Comparison of ENCODE assay signal across 25 cellular contexts in genomic region chr9:121689461-121690157, GRCh38. TPM values are rescaled to one million over a fixed set of nuclear protein-coding genes. Genes with fewer than 3 reads are reported as not detected.
"Had no signal": no experiment of that assay in that cellular context is flagged by ENCODE, and none has a peak within 500 bp of the region (broad histone marks: within the 10 kb centered on the region; RNA-seq: fewer than 3 reads in every experiment).

No MANE protein-coding gene starts in this region.

- ATAC-seq: activated CD8-positive, alpha-beta T cell treated with anti-CD3 and anti-CD28 coated beads, Interleukin-2, amount 10 ng/mL, durations not matched to agents 7 days and 5 days; PC-3; T-helper 17 cell; WTC11 had no signal

- H3K27ac ChIP-seq: breast epithelium had no signal

- H3K9me3 ChIP-seq: adrenal gland, breast epithelium had no signal

- H3K4me1 ChIP-seq: breast epithelium had no signal

- H3K36me3 ChIP-seq: adrenal gland, breast epithelium had no signal

- DNase-seq: activated CD4-positive, alpha-beta T cell treated with anti-CD3 and anti-CD28 coated beads for 48 hours; activated CD4-positive, alpha-beta T cell treated with anti-CD3 and anti-CD28 coated beads, Interleukin-2, amount 50 U/mL, for 4 hours; activated CD4-positive, CD25-positive, alpha-beta regulatory T cell treated with anti-CD3 and anti-CD28 coated beads, Interleukin-2, amount 50 U/mL, for 72 hours; activated CD8-positive, alpha-beta memory T cell treated with anti-CD3 and anti-CD28 coated beads, Interleukin-2, amount 50 U/mL, for 48 hours; activated CD8-positive, alpha-beta T cell treated with anti-CD3 and anti-CD28 coated beads, Interleukin-2, amount 10 ng/mL, durations not matched to agents 7 days and 5 days; activated naive CD4-positive, alpha-beta T cell treated with anti-CD3 and anti-CD28 coated beads, Interleukin-2, amount 50 U/mL, for 16 hours; activated naive CD8-positive, alpha-beta T cell treated with anti-CD3 and anti-CD28 coated beads, Interleukin-2, amount 10 ng/mL, durations not matched to agents 7 days and 5 days; activated T-cell treated with anti-CD3 and anti-CD28 coated beads, Interleukin-2, amount 50 U/mL, for 1 hour; anterior cingulate cortex; caudate nucleus; KG1; MV-4-11; NCI-H1105; NCI-H1436 treated with DMSO at 0.1 percent for 48 hours; NCI-H187; NCI-H2081; NCI-H510A treated with DMSO at 0.1 percent for 48 hours; NK-92 treated with Interleukin-12 subunit alpha and Interleukin-12 subunit beta, amount 100 ng/mL, for 24 hours; PC-3; SIG-M5; T-helper 17 cell; T-helper 9 cell had no signal

- H3K4me3 ChIP-seq: adrenal gland, breast epithelium had no signal

- H3K27me3 ChIP-seq: adrenal gland, breast epithelium had no signal

RNA-seq across cellular contexts. Expression of gene DAB2IP, which starts 38.2 kb away (rescaled TPM):
- total RNA-seq: T-helper 17 cell had no signal
